26 cellular contexts compared by ENCODE assay signal in the genomic region with DNA sequence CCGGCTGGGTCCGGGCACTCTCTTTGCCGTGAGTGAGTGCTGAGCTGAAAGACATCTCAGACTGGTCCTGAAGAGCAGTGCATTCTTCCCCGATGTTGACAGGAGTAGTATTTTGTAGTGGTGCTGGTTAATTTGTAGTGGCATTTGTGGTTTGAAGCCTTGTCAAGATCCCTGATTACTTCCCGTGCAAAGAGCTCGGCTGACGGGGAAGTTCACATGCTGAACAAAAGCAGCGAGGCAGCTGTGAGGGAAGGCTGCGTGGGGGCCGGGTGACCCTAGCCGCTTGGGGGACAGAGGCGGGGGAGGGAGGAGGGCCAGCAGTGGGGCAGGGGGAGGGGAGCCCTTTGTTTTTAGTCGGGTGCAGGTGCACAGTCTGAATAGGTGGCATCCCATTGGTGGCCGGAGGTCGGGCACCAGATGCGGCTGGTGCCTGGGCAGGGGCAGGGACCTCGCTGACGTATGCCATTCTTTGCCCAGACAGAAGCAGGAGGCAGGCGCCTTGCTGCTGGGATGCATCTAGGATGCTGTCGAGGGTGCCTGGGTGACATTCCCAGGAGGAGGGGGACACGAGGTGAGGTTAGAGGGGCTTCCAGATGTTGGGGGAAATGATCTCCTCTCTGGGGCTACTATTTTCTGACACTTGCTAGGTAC.
DNase-seq lines count a peak whose midpoint lies in the region; FAIRE-seq and TF ChIP-seq lines count a peak whose summit lies in the region.
"Had no signal": no experiment of that assay in that cellular context is flagged by ENCODE, and none has a peak within 500 bp of the region (broad histone marks: within the 10 kb centered on the region; RNA-seq: fewer than 3 reads in every experiment).

No MANE protein-coding gene starts in this region.

- H3K9me3 ChIP-seq in BLaER1 (no peaks in the 10 kb centered on the region), astrocyte (ENCODE audit: insufficient read depth, low read depth, low read length) (no peaks in the 10 kb centered on the region), neural progenitor cell (ENCODE audit: low read depth) (no peaks in the 10 kb centered on the region)
- H3K9me3 ChIP-seq: pancreas, thoracic aorta had no signal

- H3K9ac ChIP-seq in BLaER1 (no peak overlapping the region), astrocyte (ENCODE audit: low read length) (no peak overlapping the region), neural progenitor cell (no peak overlapping the region)

- H3K27me3 Mint-ChIP-seq in astrocyte (ENCODE audit: low read depth, unreplicated experiment) (peaks cover 52% of the 10 kb centered on the region), neural progenitor cell (ENCODE audit: insufficient read depth, low read depth) (peaks cover 6% of the 10 kb centered on the region), glutamatergic neuron (ENCODE audit: unreplicated experiment) (peaks cover 9% of the 10 kb centered on the region)
- H3K27me3 Mint-ChIP-seq: B cell; stimulated activated naive CD8-positive, alpha-beta T cell treated with anti-CD3 and anti-CD28 coated beads, Interleukin-15, Interleukin-2, amounts not matched to agents 100 ng/mL and 50 ng/mL, for 24 hours; T-helper 17 cell had no signal

- H3K4me1 Mint-ChIP-seq in astrocyte (ENCODE audit: low read depth, unreplicated experiment) (no peaks in the 10 kb centered on the region), neural progenitor cell (peaks cover 62% of the 10 kb centered on the region), glutamatergic neuron (ENCODE audit: low read depth, unreplicated experiment) (peaks cover 21% of the 10 kb centered on the region)
- H3K4me1 Mint-ChIP-seq: B cell had no signal

- H3K9me3 Mint-ChIP-seq in astrocyte (ENCODE audit: unreplicated experiment) = peaks cover 3% of the 10 kb centered on the region
- H3K9me3 Mint-ChIP-seq in neural progenitor cell = no peaks in the 10 kb centered on the region
- peaks cover 3% of the 10 kb centered on the region for H3K9me3 Mint-ChIP-seq in glutamatergic neuron (ENCODE audit: unreplicated experiment)
- H3K9me3 Mint-ChIP-seq: nephron; stimulated activated naive CD8-positive, alpha-beta T cell treated with anti-CD3 and anti-CD28 coated beads, Interleukin-15, Interleukin-2, amounts not matched to agents 100 ng/mL and 50 ng/mL, for 24 hours had no signal

- H3K36me3 ChIP-seq in BLaER1 (peaks cover 38% of the 10 kb centered on the region), astrocyte (ENCODE audit: insufficient read depth, low read length) (no peaks in the 10 kb centered on the region), neural progenitor cell (no peaks in the 10 kb centered on the region)
- H3K36me3 ChIP-seq: pancreas had no signal

- H3K4me1 ChIP-seq in BLaER1 = peaks cover 21% of the 10 kb centered on the region
- no peaks in the 10 kb centered on the region for H3K4me1 ChIP-seq in astrocyte (ENCODE audit: insufficient read depth, low read length)
- peaks cover 46% of the 10 kb centered on the region for H3K4me1 ChIP-seq in neural progenitor cell
- H3K4me1 ChIP-seq: pancreas had no signal

- H3K27me3 ChIP-seq in BLaER1 (peaks cover 15% of the 10 kb centered on the region; the same call in 1 of the 2 replicates), astrocyte (ENCODE audit: insufficient read depth, low read length) (peaks cover 3% of the 10 kb centered on the region), neural progenitor cell (no peaks in the 10 kb centered on the region)
- H3K27me3 ChIP-seq: pancreas had no signal

- FAIRE-seq in astrocyte (lab: Jason Lieb, UNC) = no peak
- FAIRE-seq: colon, pancreas, TTC549 had no signal

- no peak overlapping the region for H3K4me3 Mint-ChIP-seq in astrocyte (ENCODE audit: unreplicated experiment)
- H3K4me3 Mint-ChIP-seq in neural progenitor cell = no peak overlapping the region
- no peak overlapping the region for H3K4me3 Mint-ChIP-seq in glutamatergic neuron (ENCODE audit: unreplicated experiment)
- H3K4me3 Mint-ChIP-seq: B cell; stimulated activated naive CD8-positive, alpha-beta T cell treated with anti-CD3 and anti-CD28 coated beads, Interleukin-15, Interleukin-2, amounts not matched to agents 100 ng/mL and 50 ng/mL, for 24 hours; T-helper 17 cell had no signal

- H3K79me2 ChIP-seq in astrocyte (ENCODE audit: insufficient read depth, low read length) (no peaks in the 10 kb centered on the region), neural progenitor cell (ENCODE audit: low read depth) (no peaks in the 10 kb centered on the region)

- H4K20me1 ChIP-seq in BLaER1 (peaks cover 47% of the 10 kb centered on the region), astrocyte (ENCODE audit: insufficient read depth, low read length) (no peaks in the 10 kb centered on the region), neural progenitor cell (ENCODE audit: low read depth) (peaks cover 18% of the 10 kb centered on the region)

- H3F3A ChIP-seq in neural progenitor cell (ENCODE audit: low read depth) = no peaks in the 10 kb centered on the region

- TF ChIP-seq CTCF in astrocyte (IDR thresholded peaks at IDR 0.05; ENCODE audit: insufficient read depth, low read depth, low read length) (no peak), neural progenitor cell (IDR thresholded peaks at IDR 0.05) (no peak), glutamatergic neuron (IDR thresholded peaks at IDR 0.05; ENCODE audit: partially characterized antibody, unreplicated experiment) (no peak)

- H3K36me3 Mint-ChIP-seq in astrocyte (ENCODE audit: low read depth, unreplicated experiment) (peaks cover 24% of the 10 kb centered on the region), neural progenitor cell (peaks cover 10% of the 10 kb centered on the region), glutamatergic neuron (ENCODE audit: unreplicated experiment) (peaks cover 5% of the 10 kb centered on the region)

- H3K27ac ChIP-seq in BLaER1 (no peak overlapping the region), astrocyte (ENCODE audit: low read depth, low read length) (no peak overlapping the region), neural progenitor cell (no peak overlapping the region)
- H3K27ac ChIP-seq: pancreas, PC-9, thoracic aorta had no signal

- DNase-seq in GDM1 (lab: John Stamatoyannopoulos, UW) (peak; percentile 27), astrocyte (ENCODE audit: low read depth) (peak; percentile 6), neural progenitor cell (ENCODE audit: low spot score) (peak; percentile 45), glutamatergic neuron (no peak), NOMO-1 treated with dmso at 0.1 percent for 144 hours (lab: John Stamatoyannopoulos, UW; ENCODE audit: unreplicated experiment) (no peak), NCI-H1694 treated with DMSO at 0.1 percent for 48 hours (lab: John Stamatoyannopoulos, UW) (no peak)
- DNase-seq in stimulated activated CD4-positive, alpha-beta T cell treated with anti-CD3 and anti-CD28 coated beads, Interleukin-15, amount 100 ng/mL, for 24 hours = no peak
- DNase-seq: ACHN; activated CD4-positive, alpha-beta T cell treated with anti-CD3 and anti-CD28 coated beads, Interleukin-2, amount 50 U/mL, for 1 hour; activated CD4-positive, CD25-positive, alpha-beta regulatory T cell; activated naive CD4-positive, alpha-beta T cell; hippocampal formation; NCI-H526 treated with DMSO at 0.1 percent for 48 hours; NK-92 treated with Interleukin-12 subunit alpha and Interleukin-12 subunit beta, amount 100 ng/mL, for 24 hours; stimulated activated CD4-positive, alpha-beta T cell treated with anti-CD3 and anti-CD28 coated beads, Interleukin-2, amount 100 ng/mL, for 24 hours; T-helper 17 cell had no signal

- H3K27ac Mint-ChIP-seq in astrocyte (ENCODE audit: unreplicated experiment) (no peak overlapping the region), neural progenitor cell (peak overlapping the region; percentile 62), glutamatergic neuron (ENCODE audit: unreplicated experiment) (no peak overlapping the region)
- H3K27ac Mint-ChIP-seq: B cell; nephron; stimulated activated naive CD8-positive, alpha-beta T cell treated with anti-CD3 and anti-CD28 coated beads, Interleukin-15, Interleukin-2, amounts not matched to agents 100 ng/mL and 50 ng/mL, for 24 hours; T-helper 17 cell had no signal

- H3K4me3 ChIP-seq in BLaER1 (no peak overlapping the region), astrocyte (ENCODE audit: insufficient read depth, low read depth, low read length) (no peak overlapping the region), neural progenitor cell (no peak overlapping the region)
- H3K4me3 ChIP-seq: pancreas, PC-9, smooth muscle cell, thoracic aorta had no signal

- H3K4me2 ChIP-seq in BLaER1 (peak overlapping the region; percentile 55), astrocyte (ENCODE audit: low read length) (no peak overlapping the region), neural progenitor cell (peak overlapping the region; percentile 35)
- H3K4me2 ChIP-seq: PC-9, smooth muscle cell had no signal

- H2AFZ ChIP-seq in astrocyte (ENCODE audit: low read depth, low read length) = no peak overlapping the region
- no peak overlapping the region for H2AFZ ChIP-seq in neural progenitor cell (replicated peaks)
- H2AFZ ChIP-seq: PC-9 had no signal

Comparison
In these comparisons a context has a peak if more than half of its experiments do, and no peak if none do; other contexts are left out.
1. DNase-seq: peak in GDM1 (single experiment), astrocyte (single experiment) and neural progenitor cell (single experiment); none in glutamatergic neuron (single experiment), NOMO-1 treated with dmso at 0.1 percent for 144 hours (single experiment), stimulated activated CD4-positive, alpha-beta T cell treated with anti-CD3 and anti-CD28 coated beads, Interleukin-15, amount 100 ng/mL, for 24 hours (single experiment) and NCI-H1694 treated with DMSO at 0.1 percent for 48 hours (single experiment).